In genomic region chr12:131221061-131221945, GRCh38 we compare ENCODE assay signal across 25 cellular contexts.
DNase-seq lines count a peak whose midpoint lies in the region; ATAC-seq and TF ChIP-seq lines count a peak whose summit lies in the region.
"Had no signal": no experiment of that assay in that cellular context is flagged by ENCODE, and none has a peak within 500 bp of the region (broad histone marks: within the 10 kb centered on the region; RNA-seq: fewer than 3 reads in every experiment).

No MANE protein-coding gene starts in this region.

- no peaks in the 10 kb centered on the region for H3K9me3 Mint-ChIP-seq in nephron progenitor cell
- H3K9me3 Mint-ChIP-seq in type B pancreatic cell: no peaks in the 10 kb centered on the region
- H3K9me3 Mint-ChIP-seq: activated CD4-positive, alpha-beta T cell treated with anti-CD3 and anti-CD28 coated beads, Interleukin-2, amount 10 ng/mL, durations not matched to agents 7 days and 5 days; activated T-cell treated with anti-CD3 and anti-CD28 coated beads, Interleukin-2, amount 50 U/mL, for 24 hours had no signal

- H3K4me3 Mint-ChIP-seq in nephron progenitor cell: no peak overlapping the region
- no peak overlapping the region for H3K4me3 Mint-ChIP-seq in type B pancreatic cell
- H3K4me3 Mint-ChIP-seq: activated T-cell treated with anti-CD3 and anti-CD28 coated beads, Interleukin-2, amount 50 U/mL, for 24 hours had no signal

- DNase-seq in Peyer's patch: peak in 1 of 3 donors; percentile 71
- peak; percentile 32 for DNase-seq in nephron progenitor cell
- DNase-seq in DMS79 treated with DMSO at 0.1 percent for 48 hours (lab: John Stamatoyannopoulos, UW): no peak
- no peak for DNase-seq in type B pancreatic cell (ENCODE audit: extremely low spot score, unreplicated experiment)
- DNase-seq in NCI-H2029 (lab: John Stamatoyannopoulos, UW): no peak
- DNase-seq: activated naive CD4-positive, alpha-beta T cell; cerebellar nuclear complex; left ventricle myocardium superior; NCI-H1436 treated with DMSO at 0.1 percent for 48 hours; NCI-H524; NK-92 treated with Interleukin-12 subunit alpha and Interleukin-12 subunit beta, amount 100 ng/mL, for 24 hours; PC-3; stimulated activated CD4-positive, alpha-beta T cell treated with anti-CD3 and anti-CD28 coated beads, Interleukin-2, amount 100 ng/mL, for 24 hours; SW 1271; T1000; trophoblast cell had no signal

- H3K4me3 ChIP-seq in BLaER1 treated with 17β-estradiol and CSF1 and Interleukin-3, amounts not matched to agents 10 nM and 100 nM: peak overlapping the region in 8 of 10 experiments; percentile 34 to 65 (median 56); a peak in 16 of 20 replicates
- H3K4me3 ChIP-seq in Peyer's patch: peak overlapping the region in 2 of 4 donors; percentile 23 to 27
- H3K4me3 ChIP-seq: HAP-1, smooth muscle cell had no signal

- TF ChIP-seq CTCF in Peyer's patch (IDR thresholded peaks at IDR 0.05): no peak
- no peak for TF ChIP-seq CTCF in nephron progenitor cell (IDR thresholded peaks at IDR 0.05)
- no peak for TF ChIP-seq CTCF in type B pancreatic cell (conservative IDR thresholded peaks at IDR 0.05)

- ATAC-seq in GM18511 (IDR thresholded peaks at IDR 0.05; ENCODE audit: unreplicated experiment) (peak; percentile 25), HG03095 (IDR thresholded peaks at IDR 0.05; ENCODE audit: unreplicated experiment) (no peak)
- ATAC-seq: left ventricle myocardium superior, PC-3, Right ventricle myocardium inferior had no signal

- no peaks in the 10 kb centered on the region for H3K36me3 ChIP-seq in BLaER1 treated with 17β-estradiol and CSF1 and Interleukin-3, amounts not matched to agents 10 nM and 100 nM
- H3K36me3 ChIP-seq in Peyer's patch: no peaks in the 10 kb centered on the region
- H3K36me3 ChIP-seq: HAP-1 had no signal

- no peaks in the 10 kb centered on the region for H3K9me3 ChIP-seq in BLaER1 treated with 17β-estradiol and CSF1 and Interleukin-3, amounts not matched to agents 10 nM and 100 nM (replicated peaks in 1 of 11)
- H3K9me3 ChIP-seq in Peyer's patch: no peaks in the 10 kb centered on the region
- H3K9me3 ChIP-seq: HAP-1 had no signal

- H3K27ac ChIP-seq in BLaER1 treated with 17β-estradiol and CSF1 and Interleukin-3, amounts not matched to agents 10 nM and 100 nM: peak overlapping the region in 9 of 11 experiments; percentile 42 to 99 (median 91); a peak in 18 of 22 replicates
- peak overlapping the region in 3 of 4 donors; percentile 15 to 68 (median 30) for H3K27ac ChIP-seq in Peyer's patch
- H3K27ac ChIP-seq: C4-2B had no signal

- H3K27me3 ChIP-seq in BLaER1 treated with 17β-estradiol and CSF1 and Interleukin-3, amounts not matched to agents 10 nM and 100 nM: peaks cover 0 to 51% (median 0%) of the 10 kb centered on the region in 11 experiments; a peak in 5 of 22 replicates
- no peaks in the 10 kb centered on the region for H3K27me3 ChIP-seq in Peyer's patch

- TF ChIP-seq POLR2A in Peyer's patch (IDR thresholded peaks at IDR 0.05): no peak

- H3K9ac ChIP-seq in BLaER1 treated with 17β-estradiol and CSF1 and Interleukin-3, amounts not matched to agents 10 nM and 100 nM: peak overlapping the region in 9 of 11 experiments; percentile 38 to 90 (median 79); a peak in 17 of 22 replicates

- H4K20me1 ChIP-seq in BLaER1 treated with 17β-estradiol and CSF1 and Interleukin-3, amounts not matched to agents 10 nM and 100 nM: peaks cover 0 to 15% (median 0%) of the 10 kb centered on the region in 11 experiments; a peak in 1 of 22 replicates

- peak overlapping the region; percentile 56 to 99 (median 94) for H3K4me2 ChIP-seq in BLaER1 treated with 17β-estradiol and CSF1 and Interleukin-3, amounts not matched to agents 10 nM and 100 nM
- H3K4me2 ChIP-seq: smooth muscle cell had no signal

- H3K36me3 Mint-ChIP-seq in nephron progenitor cell (ENCODE audit: low read depth) (no peaks in the 10 kb centered on the region), type B pancreatic cell (no peaks in the 10 kb centered on the region)

- H3K4me1 ChIP-seq in BLaER1 treated with 17β-estradiol and CSF1 and Interleukin-3, amounts not matched to agents 10 nM and 100 nM: peaks cover 62 to 79% (median 77%) of the 10 kb centered on the region in 10 experiments
- H3K4me1 ChIP-seq in Peyer's patch: peaks cover 0 to 11% (median 0%) of the 10 kb centered on the region in 4 donors
- H3K4me1 ChIP-seq: HAP-1 had no signal

- no peaks in the 10 kb centered on the region for H3K27me3 Mint-ChIP-seq in nephron progenitor cell (ENCODE audit: low read depth, poor library complexity)
- H3K27me3 Mint-ChIP-seq in type B pancreatic cell: peaks cover 2% of the 10 kb centered on the region

- H3K27ac Mint-ChIP-seq in nephron progenitor cell: no peak overlapping the region
- no peak overlapping the region for H3K27ac Mint-ChIP-seq in type B pancreatic cell
- H3K27ac Mint-ChIP-seq: activated CD4-positive, alpha-beta T cell treated with anti-CD3 and anti-CD28 coated beads, Interleukin-2, amount 10 ng/mL, durations not matched to agents 7 days and 5 days; activated T-cell treated with anti-CD3 and anti-CD28 coated beads, Interleukin-2, amount 50 U/mL, for 24 hours had no signal

- H3K4me1 Mint-ChIP-seq in nephron progenitor cell (peaks cover 65% of the 10 kb centered on the region), type B pancreatic cell (ENCODE audit: unreplicated experiment) (peaks cover 35% of the 10 kb centered on the region)
